25 cellular contexts compared by ENCODE assay signal in genomic region chr5:126460459-126460858, GRCh38. TPM values are rescaled to one million over a fixed set of nuclear protein-coding genes. Genes with fewer than 3 reads are reported as not detected.
DNase-seq lines count a peak whose midpoint lies in the region; ATAC-seq and TF ChIP-seq lines count a peak whose summit lies in the region.
"Had no signal": no experiment of that assay in that cellular context is flagged by ENCODE, and none has a peak within 500 bp of the region (broad histone marks: within the 10 kb centered on the region; RNA-seq: fewer than 3 reads in every experiment).

No MANE protein-coding gene starts in this region.

- peaks cover 27% of the 10 kb centered on the region for H3K4me1 Mint-ChIP-seq in chondrocyte (ENCODE audit: low read depth)
- peaks cover 10% of the 10 kb centered on the region for H3K4me1 Mint-ChIP-seq in mesothelial cell of epicardium
- peaks cover 22% of the 10 kb centered on the region for H3K4me1 Mint-ChIP-seq in stimulated activated memory B cell treated with anti-CD40 and anti-IgM and Interleukin-4, amounts not matched to agents 10 μg/mL and 1 μg/mL and 100 μg/mL, for 72 hours

- H3K27me3 Mint-ChIP-seq in chondrocyte (ENCODE audit: low read depth) (no peaks in the 10 kb centered on the region), mesothelial cell of epicardium (ENCODE audit: low read depth) (no peaks in the 10 kb centered on the region)
- H3K27me3 Mint-ChIP-seq in stimulated activated memory B cell treated with anti-CD40 and anti-IgM and Interleukin-4, amounts not matched to agents 10 μg/mL and 1 μg/mL and 100 μg/mL, for 72 hours, result no peaks in the 10 kb centered on the region
- H3K27me3 Mint-ChIP-seq: IgD-negative memory B cell had no signal

- peak overlapping the region; percentile 9 for H3K27ac Mint-ChIP-seq in chondrocyte (ENCODE audit: unreplicated experiment)
- H3K27ac Mint-ChIP-seq in mesothelial cell of epicardium, result peak overlapping the region; percentile 22
- H3K27ac Mint-ChIP-seq in stimulated activated memory B cell treated with anti-CD40 and anti-IgM and Interleukin-4, amounts not matched to agents 10 μg/mL and 1 μg/mL and 100 μg/mL, for 72 hours, result peak overlapping the region; percentile 69
- H3K27ac Mint-ChIP-seq: activated T-helper 1 cell treated with anti-CD3 and anti-CD28 coated beads, Interleukin-12 subunit alpha, Interleukin-12 subunit beta, Interleukin-2, Interleukin-4 antibody, amounts not matched to agents 30 ng/mL and 10 ng/mL and 1 ng/mL, durations not matched to agents 14 hours and 24 hours and 36 hours; T-helper 1 cell treated with Interleukin-12 subunit alpha and Interleukin-12 subunit beta and Interleukin-4 antibody, amounts not matched to agents 30 μg/mL and 1 μg/mL, for 36 hours had no signal

- H3K9me3 ChIP-seq in HEK293 (ENCODE audit: control insufficient read depth, insufficient read depth, low read depth, low read length), result no peaks in the 10 kb centered on the region
- H3K9me3 ChIP-seq: gastroesophageal sphincter, neutrophil, psoas muscle, tibial nerve had no signal

- ATAC-seq in stimulated activated memory B cell treated with anti-CD40 and anti-IgM and Interleukin-4, amounts not matched to agents 10 μg/mL and 1 μg/mL and 100 μg/mL, for 72 hours, result no peak
- no peak for ATAC-seq in HG03432 (IDR thresholded peaks at IDR 0.05; ENCODE audit: unreplicated experiment)
- ATAC-seq in HG03571 (IDR thresholded peaks at IDR 0.05; ENCODE audit: unreplicated experiment), result no peak
- ATAC-seq in HG02852 (IDR thresholded peaks at IDR 0.05; ENCODE audit: unreplicated experiment), result no peak
- ATAC-seq: activated CD4-positive, CD25-positive, alpha-beta regulatory T cell treated with anti-CD3 and anti-CD28 coated beads, Interleukin-2, amount 50 U/mL, for 24 hours; gastroesophageal sphincter; psoas muscle; stimulated activated naive CD8-positive, alpha-beta T cell treated with anti-CD3 and anti-CD28 coated beads, Interleukin-15, Interleukin-2, amounts not matched to agents 100 U/mL and 50 U/mL, for 24 hours had no signal

- H3K36me3 Mint-ChIP-seq in chondrocyte (ENCODE audit: low read depth), result peaks cover 24% of the 10 kb centered on the region
- peaks cover 4% of the 10 kb centered on the region for H3K36me3 Mint-ChIP-seq in mesothelial cell of epicardium
- H3K36me3 Mint-ChIP-seq in stimulated activated memory B cell treated with anti-CD40 and anti-IgM and Interleukin-4, amounts not matched to agents 10 μg/mL and 1 μg/mL and 100 μg/mL, for 72 hours, result peaks cover 6% of the 10 kb centered on the region

- H3K4me3 ChIP-seq in HEK293 (ENCODE audit: low read depth, low read length), result no peak overlapping the region
- H3K4me3 ChIP-seq: gastroesophageal sphincter, psoas muscle, tibial nerve had no signal

- H3K9me3 Mint-ChIP-seq in chondrocyte (ENCODE audit: low read depth), result no peaks in the 10 kb centered on the region
- H3K9me3 Mint-ChIP-seq in mesothelial cell of epicardium, result no peaks in the 10 kb centered on the region
- no peaks in the 10 kb centered on the region for H3K9me3 Mint-ChIP-seq in stimulated activated memory B cell treated with anti-CD40 and anti-IgM and Interleukin-4, amounts not matched to agents 10 μg/mL and 1 μg/mL and 100 μg/mL, for 72 hours
- H3K9me3 Mint-ChIP-seq: activated T-helper 1 cell treated with anti-CD3 and anti-CD28 coated beads, Interleukin-12 subunit alpha, Interleukin-12 subunit beta, Interleukin-2, Interleukin-4 antibody, amounts not matched to agents 30 ng/mL and 10 ng/mL and 1 ng/mL, durations not matched to agents 14 hours and 24 hours and 36 hours; IgD-negative memory B cell; T-helper 1 cell treated with Interleukin-12 subunit alpha and Interleukin-12 subunit beta and Interleukin-4 antibody, amounts not matched to agents 30 μg/mL and 1 μg/mL, for 36 hours had no signal

- no peaks in the 10 kb centered on the region for H3K4me1 ChIP-seq in HEK293 (ENCODE audit: control insufficient read depth, insufficient read depth, low read length)
- H3K4me1 ChIP-seq: psoas muscle had no signal

- no peak overlapping the region for H3K27ac ChIP-seq in HEK293 (ENCODE audit: extremely low read depth, low read depth, low read length)
- H3K27ac ChIP-seq: gastroesophageal sphincter, neutrophil, psoas muscle, RWPE1 had no signal

- DNase-seq in chondrocyte (ENCODE audit: low spot score) (no peak), mesothelial cell of epicardium (ENCODE audit: low spot score in 2 of 2, unreplicated experiment in 2 of 2) (no peak), NCI-H1092 (lab: John Stamatoyannopoulos, UW) (no peak)
- DNase-seq: activated CD4-positive, alpha-beta T cell treated with anti-CD3 and anti-CD28 coated beads, Interleukin-2, amount 50 U/mL, for 48 hours; activated naive CD4-positive, alpha-beta T cell treated with anti-CD3 and anti-CD28 coated beads, Interleukin-2, amount 50 U/mL, for 16 hours; kidney; NCI-H1105; NCI-H2081; NCI-H226; NCI-H82; psoas muscle; stimulated activated naive CD8-positive, alpha-beta T cell treated with anti-CD3 and anti-CD28 coated beads, Interleukin-15, Interleukin-2, amounts not matched to agents 100 U/mL and 50 U/mL, for 24 hours had no signal

- CTCF ChIA-PET in HEK293 (lab: Yijun Ruan, JAX), result interaction anchor here (0.6 kb wide), 1 partner anchor 40 kb away, joined by 3 read pairs; no protein-coding TSS in a partner anchor

- TF ChIP-seq CTCF in HEK293 (tag by site-specific recombination; IDR thresholded peaks at IDR 0.05) (no peak), chondrocyte (IDR thresholded peaks at IDR 0.05) (no peak), mesothelial cell of epicardium (IDR thresholded peaks at IDR 0.05; ENCODE audit: unreplicated experiment) (no peak)

- POLR2A ChIA-PET in HEK293 (lab: Yijun Ruan, JAX), result no interaction called here

- H3K36me3 ChIP-seq in HEK293 (ENCODE audit: control insufficient read depth in 2 of 2, insufficient read depth in 1 of 2, low read length in 2 of 2), result no peaks in the 10 kb centered on the region
- H3K36me3 ChIP-seq: neutrophil had no signal

- H3K4me3 Mint-ChIP-seq in chondrocyte (ENCODE audit: unreplicated experiment) (no peak overlapping the region), mesothelial cell of epicardium (no peak overlapping the region)
- H3K4me3 Mint-ChIP-seq in stimulated activated memory B cell treated with anti-CD40 and anti-IgM and Interleukin-4, amounts not matched to agents 10 μg/mL and 1 μg/mL and 100 μg/mL, for 72 hours, result no peak overlapping the region
- H3K4me3 Mint-ChIP-seq: activated T-helper 1 cell treated with anti-CD3 and anti-CD28 coated beads, Interleukin-12 subunit alpha, Interleukin-12 subunit beta, Interleukin-2, Interleukin-4 antibody, amounts not matched to agents 30 ng/mL and 10 ng/mL and 1 ng/mL, durations not matched to agents 14 hours and 24 hours and 36 hours; T-helper 1 cell treated with Interleukin-12 subunit alpha and Interleukin-12 subunit beta and Interleukin-4 antibody, amounts not matched to agents 30 μg/mL and 1 μg/mL, for 36 hours had no signal

TF ChIP-seq in HEK293, 187 proteins besides CTCF, POLR2A, EP300 and RAD21:
- TF ChIP-seq OSR2 (tag by site-specific recombination; IDR thresholded peaks at IDR 0.05), result no peak
- peak; percentile 68; the same call in 1 of the 2 replicates for TF ChIP-seq REST (tag by site-specific recombination; IDR thresholded peaks at IDR 0.05)

RNA-seq across cellular contexts. Expression of gene GRAMD2B, which starts 37.2 kb away (rescaled TPM):
- 56.5 to 72.4 TPM (median 61.5 TPM) in 3 replicates for total RNA-seq in chondrocyte
- total RNA-seq in mesothelial cell of epicardium, result 12.0 to 15.0 TPM (median 14.0 TPM) in 3 replicates

Comparison
In these comparisons a context has a peak if more than half of its experiments do, and no peak if none do; other contexts are left out.
1. H3K27ac Mint-ChIP-seq: peak in every context shown above with its lines; median percentile 69 in stimulated activated memory B cell treated with anti-CD40 and anti-IgM and Interleukin-4, amounts not matched to agents 10 μg/mL and 1 μg/mL and 100 μg/mL, for 72 hours; 22 in mesothelial cell of epicardium; 9 in chondrocyte.